In genomic region chr10:104351919-104352318, GRCh38 we compare ENCODE assay signal across 10 cellular contexts. TPM values are rescaled to one million over a fixed set of nuclear protein-coding genes. Genes with fewer than 3 reads are reported as not detected.
DNase-seq lines count a peak whose midpoint lies in the region; ATAC-seq and TF ChIP-seq lines count a peak whose summit lies in the region.
"Had no signal": no experiment of that assay in that cellular context is flagged by ENCODE, and none has a peak within 500 bp of the region (broad histone marks: within the 10 kb centered on the region; RNA-seq: fewer than 3 reads in every experiment).

No MANE protein-coding gene starts in this region.

- POLR2A ChIA-PET in CD8-positive, alpha-beta memory T cell (lab: Charles Lee): interaction anchor here (0.6 to 1.5 kb wide), 3 partner anchors 23 to 768 kb away, joined by 3 to 7 read pairs (median 7); no protein-coding TSS in a partner anchor

- peak; percentile 19 for ATAC-seq in GM19452 (IDR thresholded peaks at IDR 0.05; ENCODE audit: unreplicated experiment)
- ATAC-seq in body of pancreas: no peak

- no peak overlapping the region for H4K8ac ChIP-seq in mesendoderm (ENCODE audit: low read depth, low read length)

- H3K23ac ChIP-seq in mesendoderm (ENCODE audit: low read length): no peak overlapping the region

- H4K5ac ChIP-seq in mesendoderm (ENCODE audit: low read length): no peak overlapping the region

- no peak overlapping the region for H3K18ac ChIP-seq in mesendoderm (ENCODE audit: low read length)

- H3K4me1 Mint-ChIP-seq in CD8-positive, alpha-beta memory T cell: peaks cover 0 to 21% (median 3%) of the 10 kb centered on the region in 3 donors

- no peak overlapping the region for H3K4ac ChIP-seq in mesendoderm (ENCODE audit: low read depth, low read length)

- DNase-seq in CD8-positive, alpha-beta memory T cell: no peak
- DNase-seq in MV-4-11 (lab: John Stamatoyannopoulos, UW): peak; percentile 70
- no peak for DNase-seq in fibroblast of villous mesenchyme (ENCODE audit: low read depth)
- DNase-seq in body of pancreas: no peak
- no peak for DNase-seq in esophagus muscularis mucosa (ENCODE audit: extremely low spot score)
- no peak for DNase-seq in NCI-H2196 treated with DMSO at 0.1 percent for 48 hours (lab: John Stamatoyannopoulos, UW; ENCODE audit: unreplicated experiment)
- no peak for DNase-seq in mesendoderm
- DNase-seq: adrenal gland, T1000 had no signal

- no peaks in the 10 kb centered on the region for H3K79me2 ChIP-seq in mesendoderm (ENCODE audit: control insufficient read depth, insufficient read depth, low read length)

- no peaks in the 10 kb centered on the region for H3K9me3 ChIP-seq in CD8-positive, alpha-beta memory T cell (ENCODE audit: low read length)
- H3K9me3 ChIP-seq in body of pancreas: no peaks in the 10 kb centered on the region
- no peaks in the 10 kb centered on the region for H3K9me3 ChIP-seq in esophagus muscularis mucosa
- H3K9me3 ChIP-seq: adrenal gland had no signal

- no peaks in the 10 kb centered on the region for H3K79me1 ChIP-seq in mesendoderm (ENCODE audit: low read length)

- H3K4me3 ChIP-seq in CD8-positive, alpha-beta memory T cell (ENCODE audit: low read length): peak overlapping the region; percentile 6
- peak overlapping the region; percentile 2 for H3K4me3 ChIP-seq in fibroblast of villous mesenchyme (ENCODE audit: low read depth, low read length)
- H3K4me3 ChIP-seq in body of pancreas: no peak overlapping the region
- no peak overlapping the region for H3K4me3 ChIP-seq in esophagus muscularis mucosa
- no peak overlapping the region for H3K4me3 ChIP-seq in mesendoderm (ENCODE audit: low read length)

- intact Hi-C loops in body of pancreas (cut with DNase I) (no loop called here), esophagus muscularis mucosa (cut with DNase I) (no loop called here)

- no peak overlapping the region for H3K9ac ChIP-seq in mesendoderm (ENCODE audit: low read length)

- no peak for TF ChIP-seq EP300 in esophagus muscularis mucosa (IDR thresholded peaks at IDR 0.05)

- no peak overlapping the region for H3K4me2 ChIP-seq in mesendoderm (ENCODE audit: low read length)

- no peak overlapping the region for H2BK120ac ChIP-seq in mesendoderm (ENCODE audit: low read depth, low read length)

- H3K36me3 Mint-ChIP-seq in CD8-positive, alpha-beta memory T cell: no peaks in the 10 kb centered on the region

- no peak overlapping the region for H3K56ac ChIP-seq in mesendoderm (ENCODE audit: low read length)

- TF ChIP-seq POLR2A in body of pancreas (IDR thresholded peaks at IDR 0.05) (no peak), esophagus muscularis mucosa (IDR thresholded peaks at IDR 0.05; ENCODE audit: low read depth) (no peak)

- no peak overlapping the region for H2BK15ac ChIP-seq in mesendoderm (replicated peaks; ENCODE audit: low read depth)

- CTCF ChIA-PET in CD8-positive, alpha-beta memory T cell (lab: Charles Lee): interaction anchor here (0.7 to 8.2 kb wide), 9 partner anchors 9 to 229 kb away, joined by 3 to 160 read pairs (median 9); partner anchors contain the start of genes GSTO2 and ITPRIP

- no peak for TF ChIP-seq CTCF in fibroblast of villous mesenchyme (IDR thresholded peaks at IDR 0.05; ENCODE audit: insufficient read depth, low read depth, low read length)
- no peak for TF ChIP-seq CTCF in body of pancreas (IDR thresholded peaks at IDR 0.05)
- TF ChIP-seq CTCF in esophagus muscularis mucosa (IDR thresholded peaks at IDR 0.05): no peak

- WGBS in body of pancreas, 2 donors: 58 to 70% methylated on average over 1 of the region's 1 CpG
- 100% methylated on average over 1 of the region's 1 CpG for WGBS in esophagus muscularis mucosa
- WGBS in mesendoderm (ENCODE audit: extremely low coverage, insufficient coverage, low lambda C conversion rate): no CpG with 5 or more reads among the region's 1 CpG

- H3K4me1 ChIP-seq in CD8-positive, alpha-beta memory T cell (ENCODE audit: insufficient read depth, low read length): peaks cover 20% of the 10 kb centered on the region
- H3K4me1 ChIP-seq in body of pancreas (peaks cover 21% of the 10 kb centered on the region), esophagus muscularis mucosa (peaks cover 12 to 34% (median 34%) of the 10 kb centered on the region in 4 donors), mesendoderm (ENCODE audit: control insufficient read depth, low read depth, low read length) (peaks cover 5% of the 10 kb centered on the region)

- no peaks in the 10 kb centered on the region for H3K36me3 ChIP-seq in CD8-positive, alpha-beta memory T cell (ENCODE audit: insufficient read depth, low read length)
- no peaks in the 10 kb centered on the region for H3K36me3 ChIP-seq in body of pancreas (replicated peaks in 1 of 2; ENCODE audit: insufficient read depth in 1 of 2, low read depth in 2 of 2)
- no peaks in the 10 kb centered on the region for H3K36me3 ChIP-seq in esophagus muscularis mucosa
- H3K36me3 ChIP-seq in mesendoderm (ENCODE audit: control insufficient read depth, insufficient read depth, low read length): no peaks in the 10 kb centered on the region
- H3K36me3 ChIP-seq: adrenal gland had no signal

- H2BK5ac ChIP-seq in mesendoderm (ENCODE audit: low read length): no peak overlapping the region

- H3K27me3 ChIP-seq in CD8-positive, alpha-beta memory T cell (ENCODE audit: insufficient read depth, low read length, poor library complexity, severe bottlenecking): no peaks in the 10 kb centered on the region
- H3K27me3 ChIP-seq in body of pancreas: no peaks in the 10 kb centered on the region
- no peaks in the 10 kb centered on the region for H3K27me3 ChIP-seq in esophagus muscularis mucosa
- H3K27me3 ChIP-seq in mesendoderm (ENCODE audit: insufficient read depth, low read length, poor library complexity): no peaks in the 10 kb centered on the region
- H3K27me3 ChIP-seq: adrenal gland had no signal

- H3K4me3 Mint-ChIP-seq in CD8-positive, alpha-beta memory T cell: peak overlapping the region in 2 of 7 donors; percentile 75 to 81

- H2AK5ac ChIP-seq in mesendoderm (ENCODE audit: low read length): no peak overlapping the region

- H3K27ac ChIP-seq in CD8-positive, alpha-beta memory T cell (ENCODE audit: low read depth, low read length): no peak overlapping the region
- H3K27ac ChIP-seq in body of pancreas (peak overlapping the region in 1 of 4 donors; percentile 38), esophagus muscularis mucosa (replicated peaks in 1 of 4) (no peak overlapping the region), mesendoderm (ENCODE audit: low read depth, low read length) (no peak overlapping the region)

- H3K27me3 Mint-ChIP-seq in CD8-positive, alpha-beta memory T cell: no peaks in the 10 kb centered on the region

- H3K9me3 Mint-ChIP-seq in CD8-positive, alpha-beta memory T cell: no peaks in the 10 kb centered on the region

- H3K27ac Mint-ChIP-seq in CD8-positive, alpha-beta memory T cell: peak overlapping the region in 6 of 8 donors; percentile 62 to 87 (median 84)

RNA-seq across cellular contexts. Expression of gene CFAP58, which starts 1.7 kb away (rescaled TPM):
- total RNA-seq in CD8-positive, alpha-beta memory T cell: under 1 TPM in 1 of 2 experiments, not detected in 1; 0.07 TPM
- polyA plus RNA-seq in CD8-positive, alpha-beta memory T cell: not detected
- total RNA-seq in fibroblast of villous mesenchyme (0.43 and 0.64 TPM in 2 replicates), body of pancreas (under 1 TPM in 1 of 2 donors, not detected in 1; 0.26 TPM), esophagus muscularis mucosa (1 to 10 TPM in 2 of 4 donors, under 1 TPM in 2; 0.71 to 1.6 (median 1.0) TPM)
- 1.0 TPM for polyA plus RNA-seq in mesendoderm (2013, experiment 1 of 2)
- 0.85 TPM for polyA plus RNA-seq in mesendoderm (2013, experiment 2 of 2)

RNA-seq across cellular contexts. Expression of gene ITPRIP, which starts 13.7 kb away (rescaled TPM):
- total RNA-seq in CD8-positive, alpha-beta memory T cell: 10 to 100 TPM; 12.8 to 13.1 TPM
- polyA plus RNA-seq in CD8-positive, alpha-beta memory T cell: 23.1 TPM
- total RNA-seq in fibroblast of villous mesenchyme (9.9 and 10.3 TPM in 2 replicates), body of pancreas (1 to 10 TPM; 4.7 to 7.9 TPM), esophagus muscularis mucosa (10 to 100 TPM; 18.7 to 56.0 (median 39.9) TPM)
- 22.8 TPM for polyA plus RNA-seq in mesendoderm (2013, experiment 1 of 2)
- 22.4 TPM for polyA plus RNA-seq in mesendoderm (2013, experiment 2 of 2)

Comparison
In these comparisons a context has a peak if more than half of its experiments do, and no peak if none do; other contexts are left out.
1. H3K4me3 ChIP-seq: peak in CD8-positive, alpha-beta memory T cell (single experiment) and fibroblast of villous mesenchyme (single experiment); none in body of pancreas (0 of 2), esophagus muscularis mucosa (0 of 4) and mesendoderm (single experiment).